1 cellular context compared by ENCODE assay signal in the genomic region with DNA sequence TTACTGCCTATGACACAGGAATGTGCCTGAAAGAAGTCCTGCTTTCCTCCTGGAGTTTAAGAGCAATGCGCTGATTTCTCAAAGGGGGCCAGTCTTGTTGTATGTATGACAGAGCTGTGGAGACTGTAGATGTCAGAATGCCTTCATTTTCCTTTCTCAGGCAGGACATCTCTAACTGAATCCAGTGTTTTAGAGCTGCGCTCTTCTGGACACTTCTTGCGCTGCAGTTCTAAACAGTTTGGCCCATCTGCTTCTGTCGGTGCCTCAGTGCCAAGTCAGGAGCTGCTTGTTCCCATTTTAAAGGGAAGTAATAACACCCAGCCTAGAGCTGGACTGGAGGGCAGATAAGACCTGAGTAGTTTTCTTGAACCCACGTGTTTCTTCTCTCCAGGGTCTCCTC.
TF ChIP-seq lines count a peak whose summit lies in the region.

No MANE protein-coding gene starts in this region.

TF ChIP-seq in HCT116, 20 proteins besides CTCF, POLR2A, EP300 and RAD21 (continued from another document):
- TF ChIP-seq, protein P1, sequence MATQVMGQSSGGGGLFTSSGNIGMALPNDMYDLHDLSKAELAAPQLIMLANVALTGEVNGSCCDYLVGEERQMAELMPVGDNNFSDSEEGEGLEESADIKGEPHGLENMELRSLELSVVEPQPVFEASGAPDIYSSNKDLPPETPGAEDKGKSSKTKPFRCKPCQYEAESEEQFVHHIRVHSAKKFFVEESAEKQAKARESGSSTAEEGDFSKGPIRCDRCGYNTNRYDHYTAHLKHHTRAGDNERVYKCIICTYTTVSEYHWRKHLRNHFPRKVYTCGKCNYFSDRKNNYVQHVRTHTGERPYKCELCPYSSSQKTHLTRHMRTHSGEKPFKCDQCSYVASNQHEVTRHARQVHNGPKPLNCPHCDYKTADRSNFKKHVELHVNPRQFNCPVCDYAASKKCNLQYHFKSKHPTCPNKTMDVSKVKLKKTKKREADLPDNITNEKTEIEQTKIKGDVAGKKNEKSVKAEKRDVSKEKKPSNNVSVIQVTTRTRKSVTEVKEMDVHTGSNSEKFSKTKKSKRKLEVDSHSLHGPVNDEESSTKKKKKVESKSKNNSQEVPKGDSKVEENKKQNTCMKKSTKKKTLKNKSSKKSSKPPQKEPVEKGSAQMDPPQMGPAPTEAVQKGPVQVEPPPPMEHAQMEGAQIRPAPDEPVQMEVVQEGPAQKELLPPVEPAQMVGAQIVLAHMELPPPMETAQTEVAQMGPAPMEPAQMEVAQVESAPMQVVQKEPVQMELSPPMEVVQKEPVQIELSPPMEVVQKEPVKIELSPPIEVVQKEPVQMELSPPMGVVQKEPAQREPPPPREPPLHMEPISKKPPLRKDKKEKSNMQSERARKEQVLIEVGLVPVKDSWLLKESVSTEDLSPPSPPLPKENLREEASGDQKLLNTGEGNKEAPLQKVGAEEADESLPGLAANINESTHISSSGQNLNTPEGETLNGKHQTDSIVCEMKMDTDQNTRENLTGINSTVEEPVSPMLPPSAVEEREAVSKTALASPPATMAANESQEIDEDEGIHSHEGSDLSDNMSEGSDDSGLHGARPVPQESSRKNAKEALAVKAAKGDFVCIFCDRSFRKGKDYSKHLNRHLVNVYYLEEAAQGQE (IDR thresholded peaks at IDR 0.05; ENCODE audit: low read depth) = no peak
- TF ChIP-seq SRF (IDR thresholded peaks at IDR 0.05; ENCODE audit: low read depth) (no peak), TCF7L2 (IDR thresholded peaks at IDR 0.05; ENCODE audit: borderline replicate concordance, extremely low read depth, insufficient read depth, insufficient read length) (no peak), ELF1 (IDR thresholded peaks at IDR 0.05; ENCODE audit: borderline replicate concordance, low read depth) (no peak), EZH2phosphoT487 (IDR thresholded peaks at IDR 0.05; ENCODE audit: borderline replicate concordance) (no peak), SIN3A (IDR thresholded peaks at IDR 0.05; ENCODE audit: low read depth) (no peak), CBX3 (IDR thresholded peaks at IDR 0.05; ENCODE audit: low read depth) (no peak), JUND (IDR thresholded peaks at IDR 0.05) (no peak), SP1 (IDR thresholded peaks at IDR 0.05; ENCODE audit: low read depth) (no peak), POLR2AphosphoS5 (IDR thresholded peaks at IDR 0.05; ENCODE audit: low read depth, low read length) (no peak), EZH2 (IDR thresholded peaks at IDR 0.05) (no peak), ZNF274 (IDR thresholded peaks at IDR 0.05; ENCODE audit: low read depth, low read length) (no peak)
- TF ChIP-seq, protein P2, sequence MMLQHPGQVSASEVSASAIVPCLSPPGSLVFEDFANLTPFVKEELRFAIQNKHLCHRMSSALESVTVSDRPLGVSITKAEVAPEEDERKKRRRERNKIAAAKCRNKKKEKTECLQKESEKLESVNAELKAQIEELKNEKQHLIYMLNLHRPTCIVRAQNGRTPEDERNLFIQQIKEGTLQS (IDR thresholded peaks at IDR 0.05) = no peak
